In the genomic region with DNA sequence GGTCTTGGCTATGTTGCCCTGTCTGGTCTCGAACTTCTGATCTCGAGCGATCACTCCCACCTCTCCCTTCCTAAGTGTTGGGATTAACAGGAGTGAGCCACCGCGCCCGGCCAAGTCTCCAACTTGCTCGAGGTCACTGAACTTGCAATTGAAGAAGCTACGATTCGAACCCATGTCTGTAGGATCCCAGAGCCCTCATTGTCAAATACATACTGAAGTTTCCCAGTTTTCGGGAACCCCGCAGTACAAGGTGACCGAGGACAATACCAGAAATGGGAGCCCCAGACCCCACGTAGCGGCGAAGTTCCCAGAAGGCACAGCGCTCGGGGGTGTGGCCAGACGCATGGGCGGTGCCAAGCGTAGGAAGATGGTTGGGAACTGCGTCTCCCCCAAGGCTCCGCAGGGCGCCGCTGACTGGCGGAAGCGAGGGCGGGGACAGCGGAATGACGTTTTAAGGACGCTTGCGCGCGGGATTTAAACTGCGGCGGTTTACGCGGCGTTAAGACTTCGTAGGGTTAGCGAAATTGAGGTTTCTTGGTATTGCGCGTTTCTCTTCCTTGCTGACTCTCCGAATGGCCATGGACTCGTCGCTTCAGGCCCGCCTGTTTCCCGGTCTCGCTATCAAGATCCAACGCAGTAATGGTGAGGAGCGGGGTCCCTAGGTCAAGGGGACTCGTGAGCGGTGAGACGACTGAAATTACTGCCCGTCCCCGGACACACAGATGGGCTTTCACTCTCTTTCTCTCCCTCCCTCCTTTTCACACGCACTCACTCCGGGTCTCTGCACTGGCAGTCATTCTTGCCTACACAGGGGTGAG, we compare ENCODE assay signal across 7 cellular contexts.
A peak's percentile ranks its signal among the peaks of the same experiment; 100 is the strongest.
DNase-seq lines count a peak whose midpoint lies in the region; ATAC-seq and TF ChIP-seq lines count a peak whose summit lies in the region.

A gene (plus strand): TSS at position 477 of the 818 bp plus-strand sequence. CDS start 96 bp downstream, at position 573.

- DNase-seq in NCI-H2029 (lab: John Stamatoyannopoulos, UW): peak; percentile 99
- peak; percentile 92 for DNase-seq in T-helper 22 cell (ENCODE audit: low read depth)
- peak; percentile 96 for DNase-seq in astrocyte of the cerebellum (ENCODE audit: low read depth)
- DNase-seq in hepatic stellate cell (ENCODE audit: low spot score): peak; percentile 97

- ATAC-seq in GM18505 (IDR thresholded peaks at IDR 0.05; ENCODE audit: unreplicated experiment) (peak; percentile 95), HG02973 (IDR thresholded peaks at IDR 0.05; ENCODE audit: unreplicated experiment) (peak; percentile 92)

- H3K4me1 ChIP-seq in rectal smooth muscle tissue (ENCODE audit: control insufficient read depth, insufficient read depth, low read length): peaks cover 4% of the 10 kb centered on the region

- no peaks in the 10 kb centered on the region for H3K27me3 ChIP-seq in rectal smooth muscle tissue (ENCODE audit: control insufficient read depth, insufficient read depth, low read length)

- H3K4me3 ChIP-seq in astrocyte of the cerebellum (ENCODE audit: low read depth, low read length) (peak within 1 kb of the TSS; percentile 78), rectal smooth muscle tissue (ENCODE audit: low read length) (peak within 1 kb of the TSS; percentile 73)

- peak; percentile 98 for TF ChIP-seq POLR2A in GM18505 (IDR thresholded peaks at IDR 0.05; ENCODE audit: borderline replicate concordance, extremely low read depth, insufficient read depth, insufficient read length)

- H3K9ac ChIP-seq in rectal smooth muscle tissue (ENCODE audit: low read length): peak within 1 kb of the TSS; percentile 58

- H3K36me3 ChIP-seq in rectal smooth muscle tissue (ENCODE audit: control insufficient read depth, insufficient read depth, low read length): no peaks in the 10 kb centered on the region

- peak within 1 kb of the TSS; percentile 86 for H3K27ac ChIP-seq in rectal smooth muscle tissue (ENCODE audit: low read depth, low read length)

- TF ChIP-seq CTCF in astrocyte of the cerebellum (IDR thresholded peaks at IDR 0.05; ENCODE audit: low read depth, low read length, missing control alignments): no peak

- in situ Hi-C loops in astrocyte of the cerebellum (cut with HindIII; ENCODE audit: low sequenced_read_pairs): no loop called here

Comparison
In these comparisons a context has a peak if more than half of its experiments do, and no peak if none do; other contexts are left out.
1. Peak in every context shown above with its lines: DNase-seq, ATAC-seq, H3K4me3 ChIP-seq and H3K27ac ChIP-seq.